In the genomic region with DNA sequence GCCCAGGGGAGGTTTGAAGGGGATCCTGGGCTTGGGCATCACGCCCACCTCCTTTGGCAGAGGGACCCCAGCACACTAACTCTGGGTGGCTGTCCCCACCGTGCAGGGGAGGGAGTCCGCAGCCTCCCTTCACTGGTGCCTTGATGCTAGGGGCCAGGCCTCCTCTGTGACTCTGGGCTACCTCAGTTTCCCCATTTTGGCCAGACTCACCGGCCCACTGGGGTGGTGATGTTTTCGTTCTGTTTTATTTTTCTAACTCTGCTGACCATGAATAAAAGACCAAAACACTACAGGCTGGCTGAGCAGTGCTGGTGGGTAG, we compare ENCODE assay signal across 8 cellular contexts. TPM values are rescaled to one million over a fixed set of nuclear protein-coding genes. Genes with fewer than 3 reads are reported as not detected.
DNase-seq lines count a peak whose midpoint lies in the region; ATAC-seq, FAIRE-seq and TF ChIP-seq lines count a peak whose summit lies in the region.

No MANE protein-coding gene starts in this region.

- no peaks in the 10 kb centered on the region for H3K9me3 Mint-ChIP-seq in activated T-cell treated with anti-CD3 and anti-CD28 coated beads, Interleukin-2, amount 50 U/mL, for 72 hours
- no peaks in the 10 kb centered on the region for H3K9me3 Mint-ChIP-seq in astrocyte (ENCODE audit: unreplicated experiment)

- peak overlapping the region; percentile 97 for H3K4me2 ChIP-seq in astrocyte (ENCODE audit: low read length)

- peaks cover 2 to 9% of the 10 kb centered on the region in 2 donors for H3K36me3 Mint-ChIP-seq in activated T-cell treated with anti-CD3 and anti-CD28 coated beads, Interleukin-2, amount 50 U/mL, for 72 hours (ENCODE audit: insufficient read depth in 2 of 2)
- peaks cover 20% of the 10 kb centered on the region for H3K36me3 Mint-ChIP-seq in astrocyte (ENCODE audit: low read depth, unreplicated experiment)

- no peak for ATAC-seq in activated T-cell treated with anti-CD3 and anti-CD28 coated beads, Interleukin-2, amount 50 U/mL, for 72 hours (replicated peaks in 1 of 2)
- ATAC-seq in right lobe of liver (no peak), GM18517 (IDR thresholded peaks at IDR 0.05; ENCODE audit: unreplicated experiment) (no peak)

- no peak for DNase-seq in activated T-cell treated with anti-CD3 and anti-CD28 coated beads, Interleukin-2, amount 50 U/mL, for 72 hours
- DNase-seq in activated T-cell treated with anti-CD3 and anti-CD28 coated beads for 4 hours = no peak
- DNase-seq in astrocyte (ENCODE audit: low read depth) = no peak
- DNase-seq in right lobe of liver = no peak
- no peak for DNase-seq in tibial artery
- no peak for DNase-seq in T-helper 9 cell
- no peak for DNase-seq in SW480 (ENCODE audit: low spot score)

- TF ChIP-seq CTCF in astrocyte (IDR thresholded peaks at IDR 0.05; ENCODE audit: insufficient read depth, low read depth, low read length) = no peak
- no peak for TF ChIP-seq CTCF in right lobe of liver (IDR thresholded peaks at IDR 0.05)
- TF ChIP-seq CTCF in tibial artery (IDR thresholded peaks at IDR 0.05) = no peak

- peak overlapping the region; percentile 98 for H3K9ac ChIP-seq in astrocyte (ENCODE audit: low read length)

- peak overlapping the region; percentile 95 for H3K27ac ChIP-seq in astrocyte (ENCODE audit: low read depth, low read length)
- H3K27ac ChIP-seq in right lobe of liver = peak overlapping the region; percentile 95 to 99 (median 96)
- peak overlapping the region; percentile 97 to 99 for H3K27ac ChIP-seq in tibial artery

- FAIRE-seq in astrocyte (lab: Jason Lieb, UNC) = no peak

- H3K4me3 Mint-ChIP-seq in activated T-cell treated with anti-CD3 and anti-CD28 coated beads, Interleukin-2, amount 50 U/mL, for 72 hours = peak overlapping the region; percentile 85 to 86
- peak overlapping the region; percentile 95 for H3K4me3 Mint-ChIP-seq in astrocyte (ENCODE audit: unreplicated experiment)

- H3K27me3 Mint-ChIP-seq in activated T-cell treated with anti-CD3 and anti-CD28 coated beads, Interleukin-2, amount 50 U/mL, for 72 hours (ENCODE audit: low read depth) = no peaks in the 10 kb centered on the region
- H3K27me3 Mint-ChIP-seq in astrocyte (ENCODE audit: low read depth, unreplicated experiment) = no peaks in the 10 kb centered on the region

- H3K4me1 Mint-ChIP-seq in activated T-cell treated with anti-CD3 and anti-CD28 coated beads, Interleukin-2, amount 50 U/mL, for 72 hours (ENCODE audit: low read depth) = peaks cover 20% of the 10 kb centered on the region
- H3K4me1 Mint-ChIP-seq in astrocyte (ENCODE audit: low read depth, unreplicated experiment) = peaks cover 7% of the 10 kb centered on the region

- H3K4me3 ChIP-seq in astrocyte (ENCODE audit: insufficient read depth, low read depth, low read length) (peak overlapping the region; percentile 85), right lobe of liver (peak overlapping the region; percentile 87 to 99 (median 94)), tibial artery (peak overlapping the region; percentile 69 to 93)

- intact Hi-C loops in right lobe of liver (cut with DNase I) = no loop called here
- intact Hi-C loops in tibial artery (cut with DNase I; ENCODE audit: low total_unique reads) = loop anchor here (10.0 kb wide), 1 partner anchor 402 kb away; a partner anchor contains a TSS

- WGBS in right lobe of liver (ENCODE audit: insufficient coverage, low coverage, low lambda C conversion rate, missing lambda C conversion rate) = no CpG with 5 or more reads among the region's 5 CpGs

- no peaks in the 10 kb centered on the region for H3K9me3 ChIP-seq in astrocyte (ENCODE audit: insufficient read depth, low read depth, low read length)
- no peaks in the 10 kb centered on the region for H3K9me3 ChIP-seq in right lobe of liver
- H3K9me3 ChIP-seq in tibial artery = no peaks in the 10 kb centered on the region

- H3K36me3 ChIP-seq in astrocyte (ENCODE audit: insufficient read depth, low read length) (peaks cover 12% of the 10 kb centered on the region), right lobe of liver (peaks cover 0 to 16% (median 7%) of the 10 kb centered on the region in 4 donors), tibial artery (peaks cover 19 to 41% (median 26%) of the 10 kb centered on the region in 3 donors)

- no peak for TF ChIP-seq POLR2A in right lobe of liver (IDR thresholded peaks at IDR 0.05)

- peaks cover 50% of the 10 kb centered on the region for H3K79me2 ChIP-seq in astrocyte (ENCODE audit: insufficient read depth, low read length)

- peak overlapping the region; percentile 80 for H3K27ac Mint-ChIP-seq in activated T-cell treated with anti-CD3 and anti-CD28 coated beads, Interleukin-2, amount 50 U/mL, for 72 hours
- no peak overlapping the region for H3K27ac Mint-ChIP-seq in astrocyte (ENCODE audit: unreplicated experiment)

- H4K20me1 ChIP-seq in astrocyte (ENCODE audit: insufficient read depth, low read length) = peaks cover 9% of the 10 kb centered on the region

- H3K27me3 ChIP-seq in astrocyte (ENCODE audit: insufficient read depth, low read length) (no peaks in the 10 kb centered on the region), right lobe of liver (no peaks in the 10 kb centered on the region), tibial artery (no peaks in the 10 kb centered on the region)

- H3K4me1 ChIP-seq in astrocyte (ENCODE audit: insufficient read depth, low read length) (peaks cover 36% of the 10 kb centered on the region), right lobe of liver (peaks cover 0 to 28% (median 9%) of the 10 kb centered on the region in 4 donors), tibial artery (peaks cover 0 to 35% (median 26%) of the 10 kb centered on the region in 4 donors)

- H2AFZ ChIP-seq in astrocyte (ENCODE audit: low read depth, low read length) = no peak overlapping the region

RNA-seq across cellular contexts. Expression of a gene that starts 0.5 kb away (rescaled TPM):
- total RNA-seq in activated T-cell treated with anti-CD3 and anti-CD28 coated beads, Interleukin-2, amount 50 U/mL, for 72 hours = 10 to 100 TPM; 28.3 to 31.5 TPM
- total RNA-seq in astrocyte = 86.9 and 99.9 TPM in 2 replicates
- 10 to 100 TPM; 21.4 to 58.6 (median 43.2) TPM for total RNA-seq in right lobe of liver

RNA-seq across cellular contexts. Expression of a gene that starts 8.2 kb away (rescaled TPM):
- total RNA-seq in activated T-cell treated with anti-CD3 and anti-CD28 coated beads, Interleukin-2, amount 50 U/mL, for 72 hours = 100 to 1,000 TPM; 140 to 145 TPM
- total RNA-seq in astrocyte = 112 and 118 TPM in 2 replicates
- 10 to 100 TPM; 22.4 to 65.7 (median 49.1) TPM for total RNA-seq in right lobe of liver

RNA-seq across cellular contexts. Expression of a gene that starts 14.2 kb away (rescaled TPM):
- 10 to 100 TPM; 17.6 to 20.1 TPM for total RNA-seq in activated T-cell treated with anti-CD3 and anti-CD28 coated beads, Interleukin-2, amount 50 U/mL, for 72 hours
- 26.7 and 30.5 TPM in 2 replicates for total RNA-seq in astrocyte
- 10 to 100 TPM in 2 of 6 experiments, 1 to 10 TPM in 4; 7.1 to 10.6 (median 9.2) TPM for total RNA-seq in right lobe of liver

RNA-seq across cellular contexts. Expression of a gene that starts 22.8 kb away (rescaled TPM):
- total RNA-seq in activated T-cell treated with anti-CD3 and anti-CD28 coated beads, Interleukin-2, amount 50 U/mL, for 72 hours = under 1 TPM; 0.34 to 0.83 TPM
- 2.7 and 3.3 TPM in 2 replicates for total RNA-seq in astrocyte
- 1 to 10 TPM; 1.0 to 3.4 (median 2.1) TPM for total RNA-seq in right lobe of liver

RNA-seq across cellular contexts. Expression of a gene that starts 29.0 kb away (rescaled TPM):
- under 1 TPM; 0.16 to 0.41 TPM for total RNA-seq in activated T-cell treated with anti-CD3 and anti-CD28 coated beads, Interleukin-2, amount 50 U/mL, for 72 hours
- total RNA-seq in astrocyte (12.1 and 18.9 TPM in 2 replicates), right lobe of liver (1 to 10 TPM in 5 of 6 experiments, under 1 TPM in 1; 0.59 to 6.0 (median 3.0) TPM)
